ENCODE assay signal across 28 cellular contexts in genomic region chr10:28012990-28013389, GRCh38. TPM values are rescaled to one million over a fixed set of nuclear protein-coding genes. Genes with fewer than 3 reads are reported as not detected.
"Had no signal": no experiment of that assay in that cellular context is flagged by ENCODE, and none has a peak within 500 bp of the region (broad histone marks: within the 10 kb centered on the region; RNA-seq: fewer than 3 reads in every experiment).

No MANE protein-coding gene starts in this region.

- H3K36me3 ChIP-seq: heart left ventricle, pancreas, stomach, thyroid gland, upper lobe of left lung, vagina had no signal

- H3K4me3 ChIP-seq: heart left ventricle, pancreas, prostate gland, skin epidermis, stomach, thyroid gland, upper lobe of left lung, vagina had no signal

- H3K27me3 ChIP-seq: heart left ventricle, stomach, thyroid gland, upper lobe of left lung, vagina had no signal

- H3K9me3 ChIP-seq: pancreas, prostate gland, stomach, thyroid gland, upper lobe of left lung, vagina had no signal

- H3K4me1 ChIP-seq: foreskin keratinocyte, heart left ventricle, pancreas, prostate gland, stomach, thyroid gland, upper lobe of left lung, vagina had no signal

- H3K4me3 Mint-ChIP-seq: activated CD4-positive, alpha-beta memory T cell treated with anti-CD3 and anti-CD28 coated beads, Interleukin-2, amount 10 ng/mL, durations not matched to agents 7 days and 5 days; activated CD4-positive, alpha-beta T cell treated with anti-CD3 and anti-CD28 coated beads, Interleukin-2, amount 10 ng/mL, durations not matched to agents 24 days and 14 days; activated CD8-positive, alpha-beta memory T cell treated with anti-CD3 and anti-CD28 coated beads, Interleukin-2, amount 10 ng/mL, durations not matched to agents 7 days and 5 days; mesothelial cell of epicardium; naive B cell; nephron progenitor cell; T-helper 1 cell treated with Interleukin-12 subunit alpha and Interleukin-12 subunit beta and Interleukin-4 antibody, amounts not matched to agents 30 μg/mL and 1 μg/mL, for 36 hours had no signal

- ATAC-seq: activated CD8-positive, alpha-beta memory T cell treated with anti-CD3 and anti-CD28 coated beads, Interleukin-2, amount 10 ng/mL, durations not matched to agents 7 days and 5 days; foreskin keratinocyte; heart left ventricle; pancreas; sciatic nerve had no signal

- H3K27ac ChIP-seq: foreskin keratinocyte, heart left ventricle, pancreas, prostate gland, skin epidermis, stomach, thyroid gland, upper lobe of left lung, vagina, VCaP had no signal

- H3K4me1 Mint-ChIP-seq: mesothelial cell of epicardium, naive B cell had no signal

- H3K36me3 Mint-ChIP-seq: activated CD8-positive, alpha-beta memory T cell treated with anti-CD3 and anti-CD28 coated beads, Interleukin-2, amount 10 ng/mL, durations not matched to agents 7 days and 5 days; mesothelial cell of epicardium had no signal

- H3K27ac Mint-ChIP-seq: activated CD4-positive, alpha-beta memory T cell treated with anti-CD3 and anti-CD28 coated beads, Interleukin-2, amount 10 ng/mL, durations not matched to agents 7 days and 5 days; activated CD4-positive, alpha-beta T cell treated with anti-CD3 and anti-CD28 coated beads, Interleukin-2, amount 10 ng/mL, durations not matched to agents 24 days and 14 days; activated CD8-positive, alpha-beta memory T cell treated with anti-CD3 and anti-CD28 coated beads, Interleukin-2, amount 10 ng/mL, durations not matched to agents 7 days and 5 days; mesothelial cell of epicardium; naive B cell; nephron progenitor cell; T-helper 1 cell treated with Interleukin-12 subunit alpha and Interleukin-12 subunit beta and Interleukin-4 antibody, amounts not matched to agents 30 μg/mL and 1 μg/mL, for 36 hours had no signal

- H3K9me3 Mint-ChIP-seq: activated CD4-positive, alpha-beta memory T cell treated with anti-CD3 and anti-CD28 coated beads, Interleukin-2, amount 10 ng/mL, durations not matched to agents 7 days and 5 days; activated CD4-positive, alpha-beta T cell treated with anti-CD3 and anti-CD28 coated beads, Interleukin-2, amount 10 ng/mL, durations not matched to agents 24 days and 14 days; T-helper 1 cell treated with Interleukin-12 subunit alpha and Interleukin-12 subunit beta and Interleukin-4 antibody, amounts not matched to agents 30 μg/mL and 1 μg/mL, for 36 hours had no signal

- DNase-seq: activated CD4-positive, alpha-beta memory T cell treated with anti-CD3 and anti-CD28 coated beads, Interleukin-2, amount 10 ng/mL, durations not matched to agents 7 days and 5 days; activated CD4-positive, alpha-beta T cell treated with anti-CD3 and anti-CD28 coated beads, Interleukin-2, amount 10 ng/mL, durations not matched to agents 24 days and 14 days; activated CD8-positive, alpha-beta memory T cell treated with anti-CD3 and anti-CD28 coated beads, Interleukin-2, amount 10 ng/mL, durations not matched to agents 7 days and 5 days; activated gamma-delta T cell treated with Interleukin-2 at 50 U/mL for 16 hours; activated naive CD4-positive, alpha-beta T cell treated with anti-CD3 and anti-CD28 coated beads, Interleukin-2, amount 50 U/mL, for 16 hours; amniotic stem cell; central memory CD4-positive, alpha-beta T cell; foreskin keratinocyte; heart left ventricle; hypothalamus; naive B cell; nephron progenitor cell; nucleus accumbens; pancreas; retina; stimulated activated CD4-positive, alpha-beta T cell treated with anti-CD3 and anti-CD28 coated beads, Interleukin-12 subunit alpha, Interleukin-12 subunit beta, amount 100 ng/mL, for 4 hours; stimulated activated CD4-positive, alpha-beta T cell treated with anti-CD3 and anti-CD28 coated beads, Interleukin-4, amount 100 ng/mL, for 1 hour; stomach; T-helper 9 cell; thyroid gland; upper lobe of left lung had no signal

RNA-seq across cellular contexts. Expression of gene ODAD2, which starts 14.1 kb away (rescaled TPM):
- total RNA-seq: activated CD4-positive, alpha-beta memory T cell treated with anti-CD3 and anti-CD28 coated beads, Interleukin-2, amount 10 ng/mL, durations not matched to agents 7 days and 5 days; activated CD4-positive, alpha-beta T cell treated with anti-CD3 and anti-CD28 coated beads, Interleukin-2, amount 10 ng/mL, durations not matched to agents 24 days and 14 days; activated CD8-positive, alpha-beta memory T cell treated with anti-CD3 and anti-CD28 coated beads, Interleukin-2, amount 10 ng/mL, durations not matched to agents 7 days and 5 days had no signal
